ENCODE assay signal across 28 cellular contexts in the genomic region with DNA sequence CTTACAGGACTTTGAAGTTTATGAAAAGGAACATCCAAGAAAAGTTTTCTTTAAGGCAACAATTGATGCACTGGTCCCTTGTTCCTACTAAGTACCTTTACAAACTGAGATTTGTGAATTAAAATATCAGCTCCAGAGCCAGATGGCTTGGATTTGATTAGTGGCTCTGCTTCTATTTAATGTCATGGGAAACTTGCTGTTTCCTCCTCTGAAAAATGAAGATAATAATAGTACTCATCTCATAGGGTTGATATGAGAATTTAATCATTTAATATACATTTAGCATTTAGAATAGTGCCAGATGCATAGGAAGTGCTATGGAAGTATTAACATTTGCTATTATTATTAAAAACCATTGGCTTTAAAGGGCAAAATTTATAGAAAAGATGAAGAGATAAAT. TPM values are rescaled to one million over a fixed set of nuclear protein-coding genes. Genes with fewer than 3 reads are reported as not detected.
"Had no signal": no experiment of that assay in that cellular context is flagged by ENCODE, and none has a peak within 500 bp of the region (broad histone marks: within the 10 kb centered on the region; RNA-seq: fewer than 3 reads in every experiment).

No MANE protein-coding gene starts in this region.

- DNase-seq: activated B cell treated with CpG ODN at 0.5 μM for 24 hours; activated CD4-positive, alpha-beta memory T cell treated with anti-CD3 and anti-CD28 coated beads for 36 hours; activated CD4-positive, alpha-beta T cell treated with anti-CD3 and anti-CD28 coated beads for 4 hours; activated CD4-positive, alpha-beta T cell treated with anti-CD3 and anti-CD28 coated beads, Interleukin-2, amount 10 ng/mL, durations not matched to agents 24 days and 14 days; activated CD4-positive, alpha-beta T cell treated with anti-CD3 and anti-CD28 coated beads, Interleukin-2, amount 50 U/mL, for 1 hour; activated CD4-positive, alpha-beta T cell treated with anti-CD3 and anti-CD28 coated beads, Interleukin-2, amount 50 U/mL, for 4 hours; activated CD4-positive, CD25-positive, alpha-beta regulatory T cell treated with anti-CD3 and anti-CD28 coated beads, Interleukin-2, amount 50 U/mL, for 72 hours; activated CD8-positive, alpha-beta memory T cell treated with anti-CD3 and anti-CD28 coated beads, Interleukin-2, amount 50 U/mL, for 4 hours; activated CD8-positive, alpha-beta T cell treated with anti-CD3 and anti-CD28 coated beads for 36 hours; activated effector memory CD4-positive, alpha-beta T cell treated with Interleukin-2 at 50 U/mL for 16 hours; activated gamma-delta T cell; activated naive CD4-positive, alpha-beta T cell treated with anti-CD3 and anti-CD28 coated beads, Interleukin-2, amount 10 ng/mL, durations not matched to agents 7 days and 5 days; activated naive CD4-positive, alpha-beta T cell treated with Interleukin-2 at 50 U/mL for 16 hours; activated naive CD8-positive, alpha-beta T cell treated with anti-CD3 and anti-CD28 coated beads, Interleukin-2, amount 10 ng/mL, durations not matched to agents 7 days and 5 days; activated naive CD8-positive, alpha-beta T cell treated with anti-CD3 and anti-CD28 coated beads, Interleukin-2, amount 50 U/mL, for 24 hours; activated T-cell treated with anti-CD3 and anti-CD28 coated beads, Interleukin-2, amount 50 U/mL, for 24 hours; activated T-cell treated with anti-CD3 and anti-CD28 coated beads, Interleukin-2, amount 50 U/mL, for 48 hours; amygdala; anterior cingulate cortex; central memory CD4-positive, alpha-beta T cell; T-helper 1 cell; T-helper 2 cell; T-helper 9 cell had no signal

- H3K36me3 ChIP-seq: ascending aorta, breast epithelium had no signal

- ATAC-seq: activated CD8-positive, alpha-beta T cell treated with anti-CD3 and anti-CD28 coated beads for 36 hours; activated naive CD8-positive, alpha-beta T cell treated with anti-CD3 and anti-CD28 coated beads, Interleukin-2, amount 50 U/mL, for 24 hours had no signal

- H3K4me3 ChIP-seq: ascending aorta, breast epithelium had no signal

- H3K27me3 ChIP-seq: ascending aorta, breast epithelium had no signal

- H3K9me3 ChIP-seq: ascending aorta, breast epithelium had no signal

- FAIRE-seq: TTC549 had no signal

- H3K4me1 ChIP-seq: ascending aorta, breast epithelium had no signal

- H3K27ac ChIP-seq: ascending aorta, breast epithelium, VCaP had no signal

RNA-seq across cellular contexts. Expression of a gene that starts 2.6 kb away (rescaled TPM):
- total RNA-seq: activated B cell treated with CpG ODN at 0.5 μM for 24 hours; activated CD4-positive, alpha-beta T cell treated with anti-CD3 and anti-CD28 coated beads, Interleukin-2, amount 10 ng/mL, durations not matched to agents 24 days and 14 days; activated CD8-positive, alpha-beta T cell treated with anti-CD3 and anti-CD28 coated beads for 36 hours; activated T-helper 2 cell treated with anti-CD3 and anti-CD28 coated beads, Interferon-gamma antibody, Interleukin-2, Interleukin-4, amounts not matched to agents 10 μg/mL and 5 μg/mL and 100 μg/mL, durations not matched to agents 14 hours and 24 hours and 36 hours had no signal
